11 cellular contexts compared by ENCODE assay signal in the genomic region with DNA sequence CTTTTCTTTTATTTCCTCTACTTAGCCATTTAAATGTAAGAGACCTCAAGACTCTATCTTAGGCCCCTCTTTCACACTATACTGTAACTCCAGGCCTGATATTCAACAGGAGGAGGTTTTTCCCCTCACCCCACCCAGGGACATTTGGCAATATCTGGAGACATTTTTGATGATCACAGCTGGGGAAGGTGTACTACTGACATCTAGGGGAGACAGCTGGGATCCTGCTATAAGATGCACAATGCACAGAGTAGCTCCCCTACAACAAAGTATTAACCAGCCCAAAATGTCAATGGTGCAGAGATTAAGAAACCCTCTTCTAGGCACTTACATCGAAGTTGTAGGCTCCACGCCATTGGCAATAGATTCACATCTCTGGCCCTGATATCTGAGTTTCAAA.
DNase-seq lines count a peak whose midpoint lies in the region; ATAC-seq and TF ChIP-seq lines count a peak whose summit lies in the region.
"Had no signal": no experiment of that assay in that cellular context is flagged by ENCODE, and none has a peak within 500 bp of the region (broad histone marks: within the 10 kb centered on the region; RNA-seq: fewer than 3 reads in every experiment).

No MANE protein-coding gene starts in this region.

- H3K4me3 Mint-ChIP-seq in type B pancreatic cell: no peak overlapping the region

- ATAC-seq in HG03095 (IDR thresholded peaks at IDR 0.05; ENCODE audit: unreplicated experiment): no peak
- ATAC-seq in esophagus mucosa: no peak
- ATAC-seq: HCT116 had no signal

- H3K4me1 Mint-ChIP-seq in type B pancreatic cell (ENCODE audit: unreplicated experiment): no peaks in the 10 kb centered on the region

- no peak overlapping the region for H3K27ac Mint-ChIP-seq in type B pancreatic cell

- no peaks in the 10 kb centered on the region for H3K36me3 Mint-ChIP-seq in type B pancreatic cell

- TF ChIP-seq CTCF in choroid plexus epithelial cell (conservative IDR thresholded peaks at IDR 0.05; ENCODE audit: low read depth, low read length): peak; percentile 74
- peak; percentile 47 for TF ChIP-seq CTCF in type B pancreatic cell (conservative IDR thresholded peaks at IDR 0.05)
- no peak for TF ChIP-seq CTCF in GM20000 (IDR thresholded peaks at IDR 0.05; ENCODE audit: extremely low read depth, missing control alignments)

- H3K4me3 ChIP-seq in choroid plexus epithelial cell (ENCODE audit: low read depth, low read length): no peak overlapping the region

- DNase-seq in NCI-H524 (lab: John Stamatoyannopoulos, UW): peak; percentile 7 to 34
- DNase-seq in NCI-H524 treated with DMSO at 0.1 percent for 48 hours (lab: John Stamatoyannopoulos, UW): no peak
- DNase-seq in NCI-H460 (ENCODE audit: extremely low read depth, low read depth): peak; percentile 1
- peak; percentile 49 for DNase-seq in choroid plexus epithelial cell (ENCODE audit: low read depth)
- no peak for DNase-seq in type B pancreatic cell (ENCODE audit: extremely low spot score, unreplicated experiment)
- DNase-seq in GM20000 (ENCODE audit: low spot score): no peak
- DNase-seq: activated T-cell treated with anti-CD3 and anti-CD28 coated beads, Interleukin-2, amount 50 U/mL, for 1 hour; T-helper 2 cell had no signal

- peaks cover 6% of the 10 kb centered on the region for H3K27me3 Mint-ChIP-seq in type B pancreatic cell

- no peaks in the 10 kb centered on the region for H3K9me3 Mint-ChIP-seq in type B pancreatic cell

Comparison
In these comparisons a context has a peak if more than half of its experiments do, and no peak if none do; other contexts are left out.
1. DNase-seq: peak in NCI-H524 (2 of 2), NCI-H460 (single experiment) and choroid plexus epithelial cell (single experiment); none in NCI-H524 treated with DMSO at 0.1 percent for 48 hours (single experiment), type B pancreatic cell (single experiment) and GM20000 (single experiment).